ENCODE assay signal across 8 cellular contexts in genomic region chr5:1521671-1522600, GRCh38. TPM values are rescaled to one million over a fixed set of nuclear protein-coding genes. Genes with fewer than 3 reads are reported as not detected.
A peak's percentile ranks its signal among the peaks of the same experiment; 100 is the strongest.
DNase-seq lines count a peak whose midpoint lies in the region; ATAC-seq and TF ChIP-seq lines count a peak whose summit lies in the region.

No MANE protein-coding gene starts in this region.

- peaks cover 54% of the 10 kb centered on the region for H4K20me1 ChIP-seq in OCI-LY3 (ENCODE audit: insufficient read depth, low read length)

- H2AFZ ChIP-seq in OCI-LY3 (ENCODE audit: low read depth, low read length), result no peak overlapping the region

- ATAC-seq in GM21367 (IDR thresholded peaks at IDR 0.05; ENCODE audit: unreplicated experiment), result no peak
- no peak for ATAC-seq in GM18517 (IDR thresholded peaks at IDR 0.05; ENCODE audit: unreplicated experiment)

- H3K36me3 ChIP-seq in OCI-LY3 (replicated peaks; ENCODE audit: low read depth, low read length) (peaks cover 48% of the 10 kb centered on the region), colonic mucosa (no peaks in the 10 kb centered on the region), mesodermal cell (ENCODE audit: control insufficient read depth, insufficient read depth, low read length) (peaks cover 44% of the 10 kb centered on the region)

- H3K79me2 ChIP-seq in OCI-LY3 (ENCODE audit: low read length), result peaks cover 77% of the 10 kb centered on the region

- 22 to 24% methylated on average over 21 to 27 of the region's 28 CpGs for WGBS in mesodermal cell (ENCODE audit: insufficient coverage in 2 of 2), 2 experiments

- H3K4me1 ChIP-seq in OCI-LY3 (ENCODE audit: low read length) (peaks cover 46% of the 10 kb centered on the region), colonic mucosa (no peaks in the 10 kb centered on the region), mesodermal cell (ENCODE audit: control insufficient read depth, insufficient read depth, low read length, poor library complexity, severe bottlenecking) (peaks cover 9% of the 10 kb centered on the region)

- TF ChIP-seq CTCF in OCI-LY3 (IDR thresholded peaks at IDR 0.05; ENCODE audit: low read depth, low read length), result no peak
- TF ChIP-seq CTCF in colonic mucosa (IDR thresholded peaks at IDR 0.05), result no peak

- H3K9ac ChIP-seq in OCI-LY3 (ENCODE audit: low read length) (peak overlapping the region; percentile 84), colonic mucosa (ENCODE audit: low read depth in 2 of 2, low read length in 2 of 2) (peak overlapping the region in 1 of 2 donors; percentile 56)

- no peaks in the 10 kb centered on the region for H3K9me3 ChIP-seq in OCI-LY3 (ENCODE audit: insufficient read depth, low read length)
- no peaks in the 10 kb centered on the region for H3K9me3 ChIP-seq in colonic mucosa
- no peaks in the 10 kb centered on the region for H3K9me3 ChIP-seq in mesodermal cell (ENCODE audit: control insufficient read depth, low read length)

- intact Hi-C loops in colonic mucosa (cut with DNase I), result no loop called here

- H3K27ac ChIP-seq in OCI-LY3 (ENCODE audit: low read length), result peak overlapping the region; percentile 67
- no peak overlapping the region for H3K27ac ChIP-seq in colonic mucosa
- peak overlapping the region; percentile 45 for H3K27ac ChIP-seq in mesodermal cell (ENCODE audit: low read depth, low read length, severe bottlenecking)

- DNase-seq in NCI-H82 (lab: John Stamatoyannopoulos, UW) (peak; percentile 50), NCI-H82 treated with DMSO at 0.1 percent for 48 hours (lab: John Stamatoyannopoulos, UW; ENCODE audit: unreplicated experiment) (no peak), colonic mucosa (peak; percentile 19), NCI-H2081 (lab: John Stamatoyannopoulos, UW) (no peak)

- peak overlapping the region; percentile 96 for H3K4me2 ChIP-seq in OCI-LY3 (ENCODE audit: low read length)

- peak overlapping the region; percentile 88 for H3K4me3 ChIP-seq in OCI-LY3 (ENCODE audit: low read length)
- peak overlapping the region; percentile 70 for H3K4me3 ChIP-seq in colonic mucosa
- H3K4me3 ChIP-seq in mesodermal cell (ENCODE audit: extremely low read depth, insufficient read depth, low read length, poor library complexity, severe bottlenecking), result peak overlapping the region; percentile 74

- H3K27me3 ChIP-seq in OCI-LY3 (ENCODE audit: low read depth, low read length) (no peaks in the 10 kb centered on the region), colonic mucosa (no peaks in the 10 kb centered on the region)

RNA-seq across cellular contexts. Expression of gene LPCAT1, which starts 1.8 kb away (rescaled TPM):
- 10 to 100 TPM; 17.1 to 27.3 TPM for total RNA-seq in colonic mucosa
- polyA plus RNA-seq in mesodermal cell (2013, experiment 1 of 2), result 60.5 TPM
- polyA plus RNA-seq in mesodermal cell (2013, experiment 2 of 2), result 52.3 TPM

Comparison
In these comparisons a context has a peak if more than half of its experiments do, and no peak if none do; other contexts are left out.
1. DNase-seq: peak in NCI-H82 (single experiment) and colonic mucosa (single experiment); none in NCI-H82 treated with DMSO at 0.1 percent for 48 hours (single experiment) and NCI-H2081 (0 of 2).
2. Peak in every context shown above with its lines, with median percentiles within 50 percentile points of each other: H3K4me3 ChIP-seq.